Comparison of ENCODE assay signal across 15 cellular contexts in the genomic region with DNA sequence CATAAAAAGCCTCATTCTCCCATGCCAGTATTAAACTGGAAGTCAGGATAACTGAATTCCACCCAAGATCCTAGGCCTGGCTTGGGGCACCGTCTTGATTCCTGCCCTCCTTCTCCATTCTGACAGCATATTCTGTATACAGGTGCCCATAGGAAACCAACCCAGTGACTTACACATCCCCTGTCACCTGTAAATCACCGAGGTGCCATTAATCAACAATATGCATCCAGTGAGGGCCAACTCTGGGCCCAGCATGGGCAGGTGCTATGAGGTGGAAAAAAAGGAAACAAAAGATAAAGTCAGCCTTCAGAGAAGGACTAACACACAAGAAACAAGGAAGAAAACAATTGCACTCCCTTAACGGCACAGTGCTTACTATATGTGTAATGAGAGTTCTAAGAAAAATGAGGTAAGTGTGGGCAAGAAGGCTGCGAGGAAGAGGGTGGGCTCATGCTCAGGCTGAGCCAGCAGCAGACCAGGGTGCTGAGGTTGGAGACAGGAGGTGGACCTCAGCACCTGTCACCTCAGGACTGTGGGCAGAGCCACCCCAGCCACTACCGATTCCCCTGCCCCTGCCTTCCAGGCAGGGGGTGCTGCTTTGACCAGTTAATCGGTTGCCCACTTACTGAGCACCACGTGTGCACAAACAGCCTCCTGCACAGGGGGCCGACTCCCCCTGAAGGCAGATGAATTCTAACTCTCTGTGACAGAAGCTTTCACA.
DNase-seq lines count a peak whose midpoint lies in the region; ATAC-seq, FAIRE-seq and TF ChIP-seq lines count a peak whose summit lies in the region.
"Had no signal": no experiment of that assay in that cellular context is flagged by ENCODE, and none has a peak within 500 bp of the region (broad histone marks: within the 10 kb centered on the region; RNA-seq: fewer than 3 reads in every experiment).

No MANE protein-coding gene starts in this region.

- peaks cover 20% of the 10 kb centered on the region for H3K4me1 Mint-ChIP-seq in activated naive CD4-positive, alpha-beta T cell treated with anti-CD3 and anti-CD28 coated beads, Interleukin-2, amount 10 ng/mL, durations not matched to agents 7 days and 5 days
- peaks cover 54% of the 10 kb centered on the region for H3K4me1 Mint-ChIP-seq in T-helper 1 cell treated with Interleukin-12 subunit alpha and Interleukin-12 subunit beta and Interleukin-4 antibody, amounts not matched to agents 30 μg/mL and 1 μg/mL, for 36 hours (ENCODE audit: low read depth)
- peaks cover 36% of the 10 kb centered on the region for H3K4me1 Mint-ChIP-seq in activated naive CD8-positive, alpha-beta T cell treated with anti-CD3 and anti-CD28 coated beads, Interleukin-2, amount 10 ng/mL, durations not matched to agents 7 days and 5 days
- peaks cover 61% of the 10 kb centered on the region for H3K4me1 Mint-ChIP-seq in stimulated activated naive CD8-positive, alpha-beta T cell treated with anti-CD3 and anti-CD28 coated beads, Interleukin-15, amount 100 ng/mL, for 72 hours

- H3K4me3 Mint-ChIP-seq in activated naive CD4-positive, alpha-beta T cell treated with anti-CD3 and anti-CD28 coated beads, Interleukin-2, amount 10 ng/mL, durations not matched to agents 7 days and 5 days, result no peak overlapping the region
- H3K4me3 Mint-ChIP-seq in T-helper 1 cell treated with Interleukin-12 subunit alpha and Interleukin-12 subunit beta and Interleukin-4 antibody, amounts not matched to agents 30 μg/mL and 1 μg/mL, for 36 hours, result peak overlapping the region; percentile 83
- H3K4me3 Mint-ChIP-seq in activated naive CD8-positive, alpha-beta T cell treated with anti-CD3 and anti-CD28 coated beads, Interleukin-2, amount 10 ng/mL, durations not matched to agents 7 days and 5 days, result peak overlapping the region; percentile 80
- peak overlapping the region; percentile 71 to 78 for H3K4me3 Mint-ChIP-seq in stimulated activated naive CD8-positive, alpha-beta T cell treated with anti-CD3 and anti-CD28 coated beads, Interleukin-15, amount 100 ng/mL, for 72 hours

- no peak for TF ChIP-seq POLR2A in GM12891 (IDR thresholded peaks at IDR 0.05; ENCODE audit: low read depth, low read length)

- H3K27me3 Mint-ChIP-seq in activated naive CD4-positive, alpha-beta T cell treated with anti-CD3 and anti-CD28 coated beads, Interleukin-2, amount 10 ng/mL, durations not matched to agents 7 days and 5 days, result no peaks in the 10 kb centered on the region
- no peaks in the 10 kb centered on the region for H3K27me3 Mint-ChIP-seq in T-helper 1 cell treated with Interleukin-12 subunit alpha and Interleukin-12 subunit beta and Interleukin-4 antibody, amounts not matched to agents 30 μg/mL and 1 μg/mL, for 36 hours (ENCODE audit: low read depth)
- no peaks in the 10 kb centered on the region for H3K27me3 Mint-ChIP-seq in activated naive CD8-positive, alpha-beta T cell treated with anti-CD3 and anti-CD28 coated beads, Interleukin-2, amount 10 ng/mL, durations not matched to agents 7 days and 5 days
- no peaks in the 10 kb centered on the region for H3K27me3 Mint-ChIP-seq in stimulated activated naive CD8-positive, alpha-beta T cell treated with anti-CD3 and anti-CD28 coated beads, Interleukin-15, amount 100 ng/mL, for 72 hours

- no peaks in the 10 kb centered on the region for H3K9me3 Mint-ChIP-seq in activated naive CD4-positive, alpha-beta T cell treated with anti-CD3 and anti-CD28 coated beads, Interleukin-2, amount 10 ng/mL, durations not matched to agents 7 days and 5 days
- H3K9me3 Mint-ChIP-seq in T-helper 1 cell treated with Interleukin-12 subunit alpha and Interleukin-12 subunit beta and Interleukin-4 antibody, amounts not matched to agents 30 μg/mL and 1 μg/mL, for 36 hours, result no peaks in the 10 kb centered on the region
- peaks cover 1% of the 10 kb centered on the region for H3K9me3 Mint-ChIP-seq in activated naive CD8-positive, alpha-beta T cell treated with anti-CD3 and anti-CD28 coated beads, Interleukin-2, amount 10 ng/mL, durations not matched to agents 7 days and 5 days
- no peaks in the 10 kb centered on the region for H3K9me3 Mint-ChIP-seq in stimulated activated naive CD8-positive, alpha-beta T cell treated with anti-CD3 and anti-CD28 coated beads, Interleukin-15, amount 100 ng/mL, for 72 hours

- no peak for DNase-seq in activated naive CD4-positive, alpha-beta T cell treated with anti-CD3 and anti-CD28 coated beads, Interleukin-2, amount 10 ng/mL, durations not matched to agents 7 days and 5 days
- no peak for DNase-seq in activated naive CD4-positive, alpha-beta T cell (lab: John Stamatoyannopoulos, UW)
- peak; percentile 60 for DNase-seq in activated naive CD8-positive, alpha-beta T cell treated with anti-CD3 and anti-CD28 coated beads, Interleukin-2, amount 10 ng/mL, durations not matched to agents 7 days and 5 days
- peak; percentile 30 to 59 for DNase-seq in stimulated activated naive CD8-positive, alpha-beta T cell treated with anti-CD3 and anti-CD28 coated beads, Interleukin-15, amount 100 ng/mL, for 72 hours
- DNase-seq in epidermal melanocyte (ENCODE audit: insufficient read length, low spot score) (no peak), GM12891 (ENCODE audit: insufficient read length, low spot score) (no peak), GOT3 (lab: John Stamatoyannopoulos, UW) (no peak)
- DNase-seq: H7; NCI-H524 treated with DMSO at 0.1 percent for 48 hours; OCI-M1; SIG-M5; stimulated activated CD4-positive, alpha-beta T cell treated with anti-CD3 and anti-CD28 coated beads, Interleukin-2, amount 100 ng/mL, for 24 hours had no signal

- H3K36me3 Mint-ChIP-seq in activated naive CD4-positive, alpha-beta T cell treated with anti-CD3 and anti-CD28 coated beads, Interleukin-2, amount 10 ng/mL, durations not matched to agents 7 days and 5 days, result peaks cover 18% of the 10 kb centered on the region
- peaks cover 65% of the 10 kb centered on the region for H3K36me3 Mint-ChIP-seq in T-helper 1 cell treated with Interleukin-12 subunit alpha and Interleukin-12 subunit beta and Interleukin-4 antibody, amounts not matched to agents 30 μg/mL and 1 μg/mL, for 36 hours (ENCODE audit: low read depth)
- H3K36me3 Mint-ChIP-seq in activated naive CD8-positive, alpha-beta T cell treated with anti-CD3 and anti-CD28 coated beads, Interleukin-2, amount 10 ng/mL, durations not matched to agents 7 days and 5 days, result peaks cover 22% of the 10 kb centered on the region

- FAIRE-seq in GM12891 (lab: Jason Lieb, UNC), result no peak
- FAIRE-seq: endometrium, keratinocyte had no signal

- POLR2A ChIA-PET in activated naive CD8-positive, alpha-beta T cell treated with anti-CD3 and anti-CD28 coated beads, Interleukin-2, amount 10 ng/mL, durations not matched to agents 7 days and 5 days (lab: Charles Lee), result no interaction called here

- peak overlapping the region; percentile 31 for H3K27ac Mint-ChIP-seq in activated naive CD4-positive, alpha-beta T cell treated with anti-CD3 and anti-CD28 coated beads, Interleukin-2, amount 10 ng/mL, durations not matched to agents 7 days and 5 days
- H3K27ac Mint-ChIP-seq in T-helper 1 cell treated with Interleukin-12 subunit alpha and Interleukin-12 subunit beta and Interleukin-4 antibody, amounts not matched to agents 30 μg/mL and 1 μg/mL, for 36 hours, result peak overlapping the region; percentile 92
- H3K27ac Mint-ChIP-seq in activated naive CD8-positive, alpha-beta T cell treated with anti-CD3 and anti-CD28 coated beads, Interleukin-2, amount 10 ng/mL, durations not matched to agents 7 days and 5 days, result peak overlapping the region; percentile 88
- H3K27ac Mint-ChIP-seq in stimulated activated naive CD8-positive, alpha-beta T cell treated with anti-CD3 and anti-CD28 coated beads, Interleukin-15, amount 100 ng/mL, for 72 hours, result peak overlapping the region; percentile 54 to 97

- peak; percentile 98 for ATAC-seq in activated naive CD8-positive, alpha-beta T cell treated with anti-CD3 and anti-CD28 coated beads, Interleukin-2, amount 10 ng/mL, durations not matched to agents 7 days and 5 days (ENCODE audit: low read depth)
- ATAC-seq in stimulated activated naive CD8-positive, alpha-beta T cell treated with anti-CD3 and anti-CD28 coated beads, Interleukin-15, amount 100 ng/mL, for 72 hours, result peak; percentile 97

- CTCF ChIA-PET in activated naive CD4-positive, alpha-beta T cell treated with anti-CD3 and anti-CD28 coated beads, Interleukin-2, amount 10 ng/mL, durations not matched to agents 7 days and 5 days (lab: Charles Lee), result no interaction called here

TF ChIP-seq in GM12891, 5 proteins besides CTCF, POLR2A, EP300 and RAD21:
- TF ChIP-seq TAF1 (IDR thresholded peaks at IDR 0.05; ENCODE audit: low read depth, low read length) (no peak), POLR2AphosphoS5 (IDR thresholded peaks at IDR 0.05; ENCODE audit: low read depth, low read length) (no peak), POU2F2 (IDR thresholded peaks at IDR 0.05; ENCODE audit: low read depth, low read length) (no peak), SPI1 (IDR thresholded peaks at IDR 0.05; ENCODE audit: low read depth, low read length) (no peak), PAX5 (IDR thresholded peaks at IDR 0.05; ENCODE audit: insufficient read depth, low read length, severe bottlenecking) (no peak)
TF ChIP-seq in GM12891: peak in this region for 0.

Comparison
In these comparisons a context has a peak if more than half of its experiments do, and no peak if none do; other contexts are left out.
1. DNase-seq: peak in activated naive CD8-positive, alpha-beta T cell treated with anti-CD3 and anti-CD28 coated beads, Interleukin-2, amount 10 ng/mL, durations not matched to agents 7 days and 5 days (single experiment) and stimulated activated naive CD8-positive, alpha-beta T cell treated with anti-CD3 and anti-CD28 coated beads, Interleukin-15, amount 100 ng/mL, for 72 hours (2 of 2); none in activated naive CD4-positive, alpha-beta T cell treated with anti-CD3 and anti-CD28 coated beads, Interleukin-2, amount 10 ng/mL, durations not matched to agents 7 days and 5 days (single experiment), activated naive CD4-positive, alpha-beta T cell (0 of 4), epidermal melanocyte (single experiment), GM12891 (single experiment) and GOT3 (single experiment).
2. H3K27ac Mint-ChIP-seq: peak in every context shown above with its lines; median percentile 92 in T-helper 1 cell treated with Interleukin-12 subunit alpha and Interleukin-12 subunit beta and Interleukin-4 antibody, amounts not matched to agents 30 μg/mL and 1 μg/mL, for 36 hours; 88 in activated naive CD8-positive, alpha-beta T cell treated with anti-CD3 and anti-CD28 coated beads, Interleukin-2, amount 10 ng/mL, durations not matched to agents 7 days and 5 days; 76 in stimulated activated naive CD8-positive, alpha-beta T cell treated with anti-CD3 and anti-CD28 coated beads, Interleukin-15, amount 100 ng/mL, for 72 hours; 31 in activated naive CD4-positive, alpha-beta T cell treated with anti-CD3 and anti-CD28 coated beads, Interleukin-2, amount 10 ng/mL, durations not matched to agents 7 days and 5 days.